17 cellular contexts compared by ENCODE assay signal in genomic region chr20:33671573-33672288, GRCh38. TPM values are rescaled to one million over a fixed set of nuclear protein-coding genes. Genes with fewer than 3 reads are reported as not detected.
DNase-seq lines count a peak whose midpoint lies in the region; ATAC-seq, FAIRE-seq and TF ChIP-seq lines count a peak whose summit lies in the region.
"Had no signal": no experiment of that assay in that cellular context is flagged by ENCODE, and none has a peak within 500 bp of the region (broad histone marks: within the 10 kb centered on the region; RNA-seq: fewer than 3 reads in every experiment).

No MANE protein-coding gene starts in this region.

- POLR2A ChIA-PET in HCT116 (lab: Charles Lee) = no interaction called here
- POLR2A ChIA-PET in GM12878 (lab: Charles Lee) = interaction anchor here (0.6 to 1.2 kb wide), 4 partner anchors 14 to 76 kb away, joined by 3 to 5 read pairs (median 3); no protein-coding TSS in a partner anchor

- DNase-seq in HCT116 (ENCODE audit: low read depth, low spot score) (no peak), GM12878 (ENCODE audit: low read depth, low spot score) (no peak), pancreas (no peak), gastrocnemius medialis (no peak)
- no peak for DNase-seq in natural killer cell treated with Interleukin-12 subunit alpha and Interleukin-12 subunit beta and Interleukin-15 and Interleukin-18, amount 100 ng/mL, for 72 hours (ENCODE audit: low spot score)
- DNase-seq: activated naive CD4-positive, alpha-beta T cell treated with anti-CD3 and anti-CD28 coated beads for 36 hours; central memory CD4-positive, alpha-beta T cell; NCI-H748 treated with DMSO at 0.1 percent for 48 hours; stimulated activated CD4-positive, alpha-beta T cell treated with anti-CD3 and anti-CD28 coated beads, Interleukin-4, amount 100 ng/mL, for 24 hours had no signal

- no peak for TF ChIP-seq CTCF in HCT116 (IDR thresholded peaks at IDR 0.05 in 2 of 3, conservative IDR thresholded peaks at IDR 0.05 in 1 of 3; ENCODE audit: borderline replicate concordance in 1 of 3, insufficient read depth in 1 of 3, low read depth in 2 of 3, low read length in 2 of 3)
- TF ChIP-seq CTCF in GM12878 (IDR thresholded peaks at IDR 0.05 in 2 of 3, conservative IDR thresholded peaks at IDR 0.05 in 1 of 3; ENCODE audit: control insufficient read depth in 2 of 3, extremely low read depth in 1 of 3, insufficient read depth in 1 of 3, low read depth in 3 of 3, low read length in 3 of 3) = no peak
- no peak for TF ChIP-seq CTCF in nephron (IDR thresholded peaks at IDR 0.05; ENCODE audit: unreplicated experiment in 3 of 3)
- no peak for TF ChIP-seq CTCF in pancreas (IDR thresholded peaks at IDR 0.05)
- no peak for TF ChIP-seq CTCF in gastrocnemius medialis (IDR thresholded peaks at IDR 0.05 in 4 of 5, conservative IDR thresholded peaks at IDR 0.05 in 1 of 5)

- H4K20me1 ChIP-seq in BLaER1 treated with 17β-estradiol and CSF1 and Interleukin-3, amounts not matched to agents 10 nM and 100 nM = peaks cover 0 to 69% (median 33%) of the 10 kb centered on the region in 11 experiments; a peak in 17 of 22 replicates
- H4K20me1 ChIP-seq in HCT116 (ENCODE audit: insufficient read depth) (no peaks in the 10 kb centered on the region), GM12878 (ENCODE audit: control insufficient read depth, insufficient read depth) (peaks cover 4% of the 10 kb centered on the region; the same call in 1 of the 2 replicates)

- FAIRE-seq in GM12878 (lab: Jason Lieb, UNC) (no peak), pancreas (lab: Jason Lieb, UNC) (no peak)
- FAIRE-seq: TTC549 had no signal

- 83% methylated on average over 8 of the region's 8 CpGs for WGBS in GM12878 (ENCODE audit: insufficient coverage, insufficient replicate concordance, low lambda C conversion rate, missing lambda C conversion rate)
- 84% methylated on average over 8 of the region's 8 CpGs for WGBS in pancreas, 2 donors

- H3K9me3 ChIP-seq in BLaER1 treated with 17β-estradiol and CSF1 and Interleukin-3, amounts not matched to agents 10 nM and 100 nM (replicated peaks in 1 of 11) = no peaks in the 10 kb centered on the region
- H3K9me3 ChIP-seq in HCT116 (ENCODE audit: control insufficient read depth in 1 of 2, insufficient read depth in 1 of 2, low read depth in 1 of 2, low read length in 2 of 2) (no peaks in the 10 kb centered on the region), GM12878 (replicated peaks; ENCODE audit: control insufficient read depth, insufficient read depth, low read length) (no peaks in the 10 kb centered on the region), pancreas (no peaks in the 10 kb centered on the region), gastrocnemius medialis (no peaks in the 10 kb centered on the region)
- H3K9me3 ChIP-seq: vagina had no signal

- peak overlapping the region; percentile 63 to 93 (median 86) for H3K4me3 Mint-ChIP-seq in nephron
- no peak overlapping the region for H3K4me3 Mint-ChIP-seq in natural killer cell treated with Interleukin-12 subunit alpha and Interleukin-12 subunit beta and Interleukin-15 and Interleukin-18, amount 100 ng/mL, for 72 hours
- H3K4me3 Mint-ChIP-seq: activated naive CD4-positive, alpha-beta T cell treated with anti-CD3 and anti-CD28 coated beads for 36 hours had no signal

- peak overlapping the region; percentile 88 to 99 (median 96) for H3K4me2 ChIP-seq in BLaER1 treated with 17β-estradiol and CSF1 and Interleukin-3, amounts not matched to agents 10 nM and 100 nM
- H3K4me2 ChIP-seq in HCT116 (ENCODE audit: low read length) (no peak overlapping the region), GM12878 (ENCODE audit: control insufficient read depth, insufficient read depth) (no peak overlapping the region)

- no peak for ATAC-seq in HCT116
- ATAC-seq in GM12878 = no peak
- ATAC-seq in pancreas = no peak
- no peak for ATAC-seq in natural killer cell treated with Interleukin-12 subunit alpha and Interleukin-12 subunit beta and Interleukin-15 and Interleukin-18, amount 100 ng/mL, for 72 hours
- no peak for ATAC-seq in gastrocnemius medialis
- no peak for ATAC-seq in HG02798 (IDR thresholded peaks at IDR 0.05; ENCODE audit: poor library complexity, unreplicated experiment)
- ATAC-seq: Right ventricle myocardium inferior, sciatic nerve had no signal

- TF ChIP-seq RAD21 in HCT116 (IDR thresholded peaks at IDR 0.05; ENCODE audit: low read depth) = no peak
- no peak for TF ChIP-seq RAD21 in GM12878 (IDR thresholded peaks at IDR 0.05; ENCODE audit: insufficient read depth, low read depth, low read length)

- BruUV-seq in HCT116 (replicated peaks; lab: Mats Ljungman, UMichigan) (TSS peak; percentile 42), GM12878 (replicated peaks; lab: Mats Ljungman, UMichigan) (TSS peak; percentile 58)

- H3K4me1 Mint-ChIP-seq in nephron = peaks cover 49% of the 10 kb centered on the region
- H3K4me1 Mint-ChIP-seq in natural killer cell treated with Interleukin-12 subunit alpha and Interleukin-12 subunit beta and Interleukin-15 and Interleukin-18, amount 100 ng/mL, for 72 hours (ENCODE audit: low read depth in 2 of 2) = peaks cover 22 to 23% of the 10 kb centered on the region in 2 donors

- peak overlapping the region in 7 of 11 experiments; percentile 25 to 83 (median 81); a peak in 5 of 22 replicates for H3K9ac ChIP-seq in BLaER1 treated with 17β-estradiol and CSF1 and Interleukin-3, amounts not matched to agents 10 nM and 100 nM
- H3K9ac ChIP-seq in HCT116 (ENCODE audit: low read length) (no peak overlapping the region), GM12878 (ENCODE audit: control insufficient read depth, insufficient read depth, low read length) (no peak overlapping the region)

- SMC1A ChIA-PET in GM12878 (lab: Charles Lee; ENCODE audit: uncharacterized antibody, unreplicated experiment) = interaction anchor here (0.6 kb wide), 1 partner anchor 39 kb away, joined by 3 read pairs; no protein-coding TSS in a partner anchor

- peaks cover under 1% of the 10 kb centered on the region for H3K36me3 Mint-ChIP-seq in nephron (ENCODE audit: low read depth)
- no peaks in the 10 kb centered on the region for H3K36me3 Mint-ChIP-seq in natural killer cell treated with Interleukin-12 subunit alpha and Interleukin-12 subunit beta and Interleukin-15 and Interleukin-18, amount 100 ng/mL, for 72 hours
- H3K36me3 Mint-ChIP-seq: IgD-negative memory B cell had no signal

- no peaks in the 10 kb centered on the region for H3K9me2 ChIP-seq in HCT116 (ENCODE audit: insufficient read depth)

- peaks cover 0 to 23% (median 11%) of the 10 kb centered on the region in 11 experiments; a peak in 16 of 22 replicates for H3K36me3 ChIP-seq in BLaER1 treated with 17β-estradiol and CSF1 and Interleukin-3, amounts not matched to agents 10 nM and 100 nM
- H3K36me3 ChIP-seq in HCT116 (ENCODE audit: control insufficient read depth in 1 of 2, insufficient read depth in 2 of 2, low read length in 2 of 2) (peaks cover 12 to 23% of the 10 kb centered on the region in 2 experiments; a peak in 3 of 4 replicates), GM12878 (ENCODE audit: control insufficient read depth in 2 of 2, insufficient read depth in 2 of 2, low read length in 1 of 2) (no peaks in the 10 kb centered on the region), pancreas (no peaks in the 10 kb centered on the region), gastrocnemius medialis (peaks cover 0 to 15% of the 10 kb centered on the region in 2 donors)
- H3K36me3 ChIP-seq: vagina had no signal

- H3K4me1 ChIP-seq in BLaER1 treated with 17β-estradiol and CSF1 and Interleukin-3, amounts not matched to agents 10 nM and 100 nM = peaks cover 70 to 88% (median 80%) of the 10 kb centered on the region in 10 experiments
- H3K4me1 ChIP-seq in HCT116 (ENCODE audit: control insufficient read depth in 1 of 2, insufficient read depth in 2 of 2, low read length in 2 of 2) (peaks cover 15 to 24% of the 10 kb centered on the region in 2 experiments), GM12878 (ENCODE audit: control insufficient read depth, insufficient read depth, low read length) (peaks cover 17% of the 10 kb centered on the region), pancreas (peaks cover 0 to 9% (median 0%) of the 10 kb centered on the region in 3 donors), gastrocnemius medialis (peaks cover 18 to 23% of the 10 kb centered on the region in 2 donors)

- H3K27ac Mint-ChIP-seq in nephron = peak overlapping the region in 2 of 3 experiments; percentile 37 to 73
- H3K27ac Mint-ChIP-seq in natural killer cell treated with Interleukin-12 subunit alpha and Interleukin-12 subunit beta and Interleukin-15 and Interleukin-18, amount 100 ng/mL, for 72 hours = no peak overlapping the region
- H3K27ac Mint-ChIP-seq: activated naive CD4-positive, alpha-beta T cell treated with anti-CD3 and anti-CD28 coated beads for 36 hours had no signal

- H2AFZ ChIP-seq in HCT116 (ENCODE audit: low read depth, low read length, poor library complexity, severe bottlenecking) = no peak overlapping the region
- no peak overlapping the region for H2AFZ ChIP-seq in GM12878 (ENCODE audit: control insufficient read depth, low read depth, low read length)

- TF ChIP-seq POLR2A in HCT116 (IDR thresholded peaks at IDR 0.05; ENCODE audit: borderline replicate concordance, extremely low read depth, insufficient read depth, insufficient read length) (no peak), GM12878 (IDR thresholded peaks at IDR 0.05; ENCODE audit: low read depth, low read length) (no peak), gastrocnemius medialis (IDR thresholded peaks at IDR 0.05) (no peak)

- intact Hi-C loops in HCT116 (cut with micrococcal nuclease) (no loop called here), GM12878 (cut with micrococcal nuclease; ENCODE audit: unreplicated experiment) (no loop called here), pancreas (cut with DNase I) (loop anchor here in 2 of 3 donors (5.0 to 10.0 kb wide), 2 partner anchors 133 to 219 kb away; no protein-coding TSS in a partner anchor), gastrocnemius medialis (cut with DNase I; ENCODE audit: low total_unique reads) (loop anchor here (5.0 kb wide), 2 partner anchors 61 to 141 kb away; partner anchors contain the start of genes CHMP4B and ZNF341)

- H3K4me3 ChIP-seq in BLaER1 treated with 17β-estradiol and CSF1 and Interleukin-3, amounts not matched to agents 10 nM and 100 nM = peak overlapping the region in 4 of 10 experiments; percentile 58 to 70 (median 67); a peak in 1 of 20 replicates
- H3K4me3 ChIP-seq in HCT116 (replicated peaks in 1 of 2; ENCODE audit: low read depth in 1 of 2, low read length in 2 of 2) = no peak overlapping the region
- H3K4me3 ChIP-seq in GM12878 = no peak overlapping the region
- no peak overlapping the region for H3K4me3 ChIP-seq in pancreas
- no peak overlapping the region for H3K4me3 ChIP-seq in gastrocnemius medialis

- RAD21 ChIA-PET in HCT116 (lab: Charles Lee; ENCODE audit: low non-redundant PET in 1 of 2, low total read pairs in 2 of 2, uncharacterized antibody in 2 of 2, unreplicated experiment in 2 of 2) = no interaction called here
- RAD21 ChIA-PET in GM12878 (lab: Charles Lee; ENCODE audit: unreplicated experiment) = no interaction called here

- TF ChIP-seq EP300 in GM12878 (IDR thresholded peaks at IDR 0.05; ENCODE audit: borderline replicate concordance in 1 of 2, control insufficient read depth in 1 of 2, low read depth in 2 of 2, low read length in 2 of 2) = no peak

- no peaks in the 10 kb centered on the region for H3K9me3 Mint-ChIP-seq in nephron
- no peaks in the 10 kb centered on the region for H3K9me3 Mint-ChIP-seq in natural killer cell treated with Interleukin-12 subunit alpha and Interleukin-12 subunit beta and Interleukin-15 and Interleukin-18, amount 100 ng/mL, for 72 hours
- H3K9me3 Mint-ChIP-seq: activated naive CD4-positive, alpha-beta T cell treated with anti-CD3 and anti-CD28 coated beads for 36 hours; IgD-negative memory B cell had no signal

- H3K27me3 Mint-ChIP-seq in nephron (ENCODE audit: low read depth) = peaks cover under 1% of the 10 kb centered on the region
- H3K27me3 Mint-ChIP-seq in natural killer cell treated with Interleukin-12 subunit alpha and Interleukin-12 subunit beta and Interleukin-15 and Interleukin-18, amount 100 ng/mL, for 72 hours = no peaks in the 10 kb centered on the region
- H3K27me3 Mint-ChIP-seq: IgD-negative memory B cell had no signal

- H3K27ac ChIP-seq in BLaER1 treated with 17β-estradiol and CSF1 and Interleukin-3, amounts not matched to agents 10 nM and 100 nM = no peak overlapping the region
- H3K27ac ChIP-seq in HCT116 (ENCODE audit: low read depth, low read length) (no peak overlapping the region), GM12878 (ENCODE audit: control insufficient read depth, insufficient read depth) (no peak overlapping the region), pancreas (no peak overlapping the region), gastrocnemius medialis (peak overlapping the region in 2 of 4 donors; percentile 92 to 96)

- no peaks in the 10 kb centered on the region for H3K27me3 ChIP-seq in BLaER1 treated with 17β-estradiol and CSF1 and Interleukin-3, amounts not matched to agents 10 nM and 100 nM
- H3K27me3 ChIP-seq in HCT116 (ENCODE audit: insufficient read depth, low read length) = no peaks in the 10 kb centered on the region
- no peaks in the 10 kb centered on the region for H3K27me3 ChIP-seq in GM12878 (replicated peaks in 1 of 2; ENCODE audit: control insufficient read depth in 2 of 2, insufficient read depth in 2 of 2, low read length in 1 of 2)
- no peaks in the 10 kb centered on the region for H3K27me3 ChIP-seq in pancreas
- no peaks in the 10 kb centered on the region for H3K27me3 ChIP-seq in gastrocnemius medialis
- H3K27me3 ChIP-seq: vagina had no signal

- H3K79me2 ChIP-seq in HCT116 (ENCODE audit: insufficient read depth, low read length) (peaks cover 26% of the 10 kb centered on the region; the same call in 1 of the 2 replicates), GM12878 (ENCODE audit: control insufficient read depth, insufficient read depth, low read length) (peaks cover 2% of the 10 kb centered on the region)

- CTCF ChIA-PET in HCT116 (lab: Charles Lee) = interaction anchor here (0.6 kb wide), 1 partner anchor 18 kb away, joined by 3 read pairs; no protein-coding TSS in a partner anchor
- CTCF ChIA-PET in GM12878 (lab: Yijun Ruan, JAX) = interaction anchor here (1.1 to 1.2 kb wide), 2 partner anchors 48 to 214 kb away, joined by 3 read pairs; partner anchors contain the start of gene PXMP4

- in situ Hi-C loops in GM12878 (cut with MboI) = no loop called here
- in situ Hi-C loops in gastrocnemius medialis (cut with MboI; ENCODE audit: low sequenced_read_pairs in 4 of 4) = no loop called here

RNA-seq across cellular contexts. Expression of gene NECAB3, which starts 2.5 kb away (rescaled TPM):
- total RNA-seq in HCT116 (2021; ENCODE audit: unreplicated experiment) = 48.1 TPM
- polyA plus RNA-seq in HCT116 (2012) = 27.2 and 28.1 TPM in 2 replicates
- total RNA-seq in GM12878 (2013; cell fraction: nucleolus; rRNA removed) = 19.3 and 24.9 TPM in 2 replicates
- 14.3 and 15.6 TPM in 2 replicates for total RNA-seq in GM12878 (2014; rRNA removed)
- total RNA-seq in GM12878 (2014; rRNA removed; fragmentation: Illumina TruSeq; extraction: Trizol) = 7.3 and 7.6 TPM in 2 replicates
- 13.6 and 14.2 TPM in 2 replicates for total RNA-seq in GM12878 (2021)
- 1.4 TPM for polyA plus RNA-seq in GM12878 (2011; ENCODE audit: low read depth)
- polyA plus RNA-seq in GM12878 (2011; rRNA removed) = 2.1 and 3.6 TPM in 2 replicates
- 5.9 and 8.1 TPM in 2 replicates for polyA plus RNA-seq in GM12878 (2011; cell fraction: cytosol; rRNA removed)
- 30.0 and 35.4 TPM in 2 replicates for polyA plus RNA-seq in GM12878 (2011; cell fraction: nucleus; rRNA removed)
- 5.9 and 6.9 TPM in 2 replicates for polyA plus RNA-seq in GM12878 (2012)
- 3.4 and 4.6 TPM in 2 replicates for polyA plus RNA-seq in GM12878 (2014; fragmentation: Illumina TruSeq; extraction: Trizol)
- polyA plus RNA-seq in GM12878 (2014; fragmentation: Nextera tagmentation; extraction: Ambion mirVana) = 1 to 10 TPM in 1 of 2 experiments, under 1 TPM in 1; 0.21 to 1.3 TPM
- polyA plus RNA-seq in GM12878 (2014; rRNA removed) = 14.5 and 17.0 TPM in 2 replicates
- 1 to 10 TPM; 7.0 to 8.5 TPM for polyA plus RNA-seq in GM12878 (2016; fragmentation: Nextera tagmentation; extraction: Ambion mirVana)
- polyA minus RNA-seq in GM12878 (2011; rRNA and poly(A)+ RNA removed) = 2.5 and 8.5 TPM in 2 replicates
- 3.2 and 5.5 TPM in 2 replicates for polyA minus RNA-seq in GM12878 (2011; cell fraction: cytosol; rRNA and poly(A)+ RNA removed)
- 8.0 and 9.9 TPM in 2 replicates for polyA minus RNA-seq in GM12878 (2011; cell fraction: nucleus; rRNA and poly(A)+ RNA removed)
- 10 to 100 TPM; 15.8 to 22.4 (median 18.8) TPM for total RNA-seq in pancreas
- polyA plus RNA-seq in pancreas = 10 to 100 TPM; 29.4 to 40.0 TPM
- total RNA-seq in natural killer cell treated with Interleukin-12 subunit alpha and Interleukin-12 subunit beta and Interleukin-15 and Interleukin-18, amount 100 ng/mL, for 72 hours = 10 to 100 TPM; 16.9 to 29.5 TPM
- total RNA-seq in gastrocnemius medialis = 100 to 1,000 TPM in 2 of 4 donors, 10 to 100 TPM in 2; 72.3 to 127 (median 107) TPM

RNA-seq across cellular contexts. Expression of gene ACTL10, which starts 5.0 kb away (rescaled TPM):
- total RNA-seq in HCT116 (2021; ENCODE audit: unreplicated experiment) (0.22 TPM), GM12878 (2014; rRNA removed) (4.3 and 5.0 TPM in 2 replicates), GM12878 (2014; rRNA removed; fragmentation: Illumina TruSeq; extraction: Trizol) (0.28 and 0.49 TPM in 2 replicates), GM12878 (2021) (3.6 and 3.7 TPM in 2 replicates), pancreas (1 to 10 TPM; 2.1 to 3.5 (median 2.7) TPM), gastrocnemius medialis (under 1 TPM in 2 of 4 donors, not detected in 2; 0.22 to 0.39 TPM)
- polyA plus RNA-seq in HCT116 (2012) = 0.06 and 0.07 TPM in 2 replicates
- total RNA-seq in GM12878 (2013; cell fraction: nucleolus; rRNA removed) = 2.4 TPM in 2 replicates
- not detected for polyA plus RNA-seq in GM12878 (2011; ENCODE audit: low read depth)
- polyA plus RNA-seq in GM12878 (2011; rRNA removed) (0.04 and 0.12 TPM in 2 replicates), GM12878 (2014; fragmentation: Illumina TruSeq; extraction: Trizol) (0.21 TPM in 1 of 2 replicates, not detected in the other), GM12878 (2014; fragmentation: Nextera tagmentation; extraction: Ambion mirVana) (under 1 TPM; 0.16 to 0.46 TPM), GM12878 (2014; rRNA removed) (1.3 and 2.4 TPM in 2 replicates), GM12878 (2016; fragmentation: Nextera tagmentation; extraction: Ambion mirVana) (1 to 10 TPM; 3.6 to 4.7 TPM), pancreas (1 to 10 TPM; 1.6 to 2.2 TPM)
- polyA plus RNA-seq in GM12878 (2011; cell fraction: cytosol; rRNA removed) = 0.19 and 0.22 TPM in 2 replicates
- 0.61 and 1.0 TPM in 2 replicates for polyA plus RNA-seq in GM12878 (2011; cell fraction: nucleus; rRNA removed)
- polyA plus RNA-seq in GM12878 (2012) = 0.90 and 1.2 TPM in 2 replicates
- polyA minus RNA-seq in GM12878 (2011; rRNA and poly(A)+ RNA removed) = 0.22 and 0.62 TPM in 2 replicates
- polyA minus RNA-seq in GM12878 (2011; cell fraction: cytosol; rRNA and poly(A)+ RNA removed) = 0.53 and 0.83 TPM in 2 replicates
- polyA minus RNA-seq in GM12878 (2011; cell fraction: nucleus; rRNA and poly(A)+ RNA removed) = 2.9 and 5.5 TPM in 2 replicates
- total RNA-seq in natural killer cell treated with Interleukin-12 subunit alpha and Interleukin-12 subunit beta and Interleukin-15 and Interleukin-18, amount 100 ng/mL, for 72 hours = 1 to 10 TPM; 1.7 to 4.3 TPM

RNA-seq across cellular contexts. Expression of gene C20orf144, which starts 9.6 kb away (rescaled TPM):
- total RNA-seq in HCT116 (2021; ENCODE audit: unreplicated experiment) (0.37 TPM), GM12878 (2014; rRNA removed) (0.27 TPM in 1 of 2 replicates, not detected in the other), GM12878 (2014; rRNA removed; fragmentation: Illumina TruSeq; extraction: Trizol) (0.05 and 0.13 TPM in 2 replicates), GM12878 (2021) (0.11 and 0.23 TPM in 2 replicates), pancreas (under 1 TPM in 4 of 6 donors, not detected in 2; 0.09 to 0.14 (median 0.11) TPM), gastrocnemius medialis (not detected)
- polyA plus RNA-seq in HCT116 (2012) = 0.15 and 0.20 TPM in 2 replicates
- total RNA-seq in GM12878 (2013; cell fraction: nucleolus; rRNA removed) = 0.38 and 0.54 TPM in 2 replicates
- not detected for polyA plus RNA-seq in GM12878 (2011; ENCODE audit: low read depth)
- polyA plus RNA-seq in GM12878 (2011; rRNA removed) (0.07 and 0.12 TPM in 2 replicates), GM12878 (2014; fragmentation: Illumina TruSeq; extraction: Trizol) (0.17 and 0.24 TPM in 2 replicates), GM12878 (2014; fragmentation: Nextera tagmentation; extraction: Ambion mirVana) (under 1 TPM in 1 of 2 experiments, not detected in 1; 0.04 TPM), GM12878 (2014; rRNA removed) (0.27 and 0.61 TPM in 2 replicates), GM12878 (2016; fragmentation: Nextera tagmentation; extraction: Ambion mirVana) (under 1 TPM; 0.32 to 0.62 TPM), pancreas (under 1 TPM; 0.12 to 0.15 TPM)
- 0.10 and 0.22 TPM in 2 replicates for polyA plus RNA-seq in GM12878 (2011; cell fraction: cytosol; rRNA removed)
- polyA plus RNA-seq in GM12878 (2011; cell fraction: nucleus; rRNA removed) = 0.25 and 0.38 TPM in 2 replicates
- polyA plus RNA-seq in GM12878 (2012) = 0.13 and 0.15 TPM in 2 replicates
- polyA minus RNA-seq in GM12878 (2011; rRNA and poly(A)+ RNA removed) = 1.0 and 1.1 TPM in 2 replicates
- 0.53 TPM in 1 of 2 replicates, not detected in the other for polyA minus RNA-seq in GM12878 (2011; cell fraction: cytosol; rRNA and poly(A)+ RNA removed)
- polyA minus RNA-seq in GM12878 (2011; cell fraction: nucleus; rRNA and poly(A)+ RNA removed) = 1.1 and 1.3 TPM in 2 replicates
- total RNA-seq in natural killer cell treated with Interleukin-12 subunit alpha and Interleukin-12 subunit beta and Interleukin-15 and Interleukin-18, amount 100 ng/mL, for 72 hours = under 1 TPM; 0.12 to 0.81 TPM
- total RNA-seq: Right ventricle myocardium inferior, sciatic nerve, vagina had no signal
- polyA plus RNA-seq: IgD-negative memory B cell had no signal

RNA-seq across cellular contexts. Expression of gene E2F1, which starts 14.5 kb away (rescaled TPM):
- total RNA-seq in HCT116 (2021; ENCODE audit: unreplicated experiment) (30.9 TPM), GM12878 (2014; rRNA removed) (31.6 and 36.7 TPM in 2 replicates), GM12878 (2014; rRNA removed; fragmentation: Illumina TruSeq; extraction: Trizol) (22.8 and 26.1 TPM in 2 replicates), GM12878 (2021) (41.5 and 43.2 TPM in 2 replicates), pancreas (under 1 TPM; 0.23 to 0.92 (median 0.56) TPM), gastrocnemius medialis (1 to 10 TPM in 2 of 4 donors, under 1 TPM in 1, not detected in 1; 1.00 to 2.0 (median 1.4) TPM)
- 13.9 and 17.0 TPM in 2 replicates for polyA plus RNA-seq in HCT116 (2012)
- 8.1 and 11.3 TPM in 2 replicates for total RNA-seq in GM12878 (2013; cell fraction: nucleolus; rRNA removed)
- polyA plus RNA-seq in GM12878 (2011; ENCODE audit: low read depth) = 7.8 TPM
- polyA plus RNA-seq in GM12878 (2011; rRNA removed) (10.0 and 17.8 TPM in 2 replicates), GM12878 (2014; fragmentation: Illumina TruSeq; extraction: Trizol) (13.0 and 21.6 TPM in 2 replicates), GM12878 (2014; fragmentation: Nextera tagmentation; extraction: Ambion mirVana) (1 to 10 TPM in 1 of 2 experiments, under 1 TPM in 1; 0.29 to 2.1 TPM), GM12878 (2014; rRNA removed) (50.2 and 55.4 TPM in 2 replicates), GM12878 (2016; fragmentation: Nextera tagmentation; extraction: Ambion mirVana) (10 to 100 TPM in 1 of 2 experiments, 1 to 10 TPM in 1; 3.2 to 16.7 TPM), pancreas (under 1 TPM; 0.54 to 0.91 TPM)
- 21.2 and 29.9 TPM in 2 replicates for polyA plus RNA-seq in GM12878 (2011; cell fraction: cytosol; rRNA removed)
- polyA plus RNA-seq in GM12878 (2011; cell fraction: nucleus; rRNA removed) = 53.2 and 72.7 TPM in 2 replicates
- 17.4 and 23.4 TPM in 2 replicates for polyA plus RNA-seq in GM12878 (2012)
- polyA minus RNA-seq in GM12878 (2011; rRNA and poly(A)+ RNA removed) = 11.0 and 14.8 TPM in 2 replicates
- polyA minus RNA-seq in GM12878 (2011; cell fraction: cytosol; rRNA and poly(A)+ RNA removed) = 7.5 and 8.4 TPM in 2 replicates
- polyA minus RNA-seq in GM12878 (2011; cell fraction: nucleus; rRNA and poly(A)+ RNA removed) = 5.9 and 9.2 TPM in 2 replicates
- 100 to 1,000 TPM in 1 of 2 donors, 10 to 100 TPM in 1; 45.4 to 123 TPM for total RNA-seq in natural killer cell treated with Interleukin-12 subunit alpha and Interleukin-12 subunit beta and Interleukin-15 and Interleukin-18, amount 100 ng/mL, for 72 hours

RNA-seq across cellular contexts. Expression of gene PXMP4, which starts 48.4 kb away (rescaled TPM):
- total RNA-seq in HCT116 (2021; ENCODE audit: unreplicated experiment) (9.6 TPM), GM12878 (2014; rRNA removed) (7.5 and 9.7 TPM in 2 replicates), GM12878 (2014; rRNA removed; fragmentation: Illumina TruSeq; extraction: Trizol) (2.1 and 3.6 TPM in 2 replicates), GM12878 (2021) (7.6 and 8.9 TPM in 2 replicates), pancreas (1 to 10 TPM; 4.5 to 8.2 (median 5.7) TPM), gastrocnemius medialis (1 to 10 TPM; 3.2 to 7.3 (median 5.3) TPM)
- polyA plus RNA-seq in HCT116 (2012) = 7.8 and 10.9 TPM in 2 replicates
- 5.6 and 7.9 TPM in 2 replicates for total RNA-seq in GM12878 (2013; cell fraction: nucleolus; rRNA removed)
- polyA plus RNA-seq in GM12878 (2011; ENCODE audit: low read depth) = 3.6 TPM
- polyA plus RNA-seq in GM12878 (2011; rRNA removed) (2.7 and 4.9 TPM in 2 replicates), GM12878 (2014; fragmentation: Illumina TruSeq; extraction: Trizol) (1.3 and 5.4 TPM in 2 replicates), GM12878 (2014; fragmentation: Nextera tagmentation; extraction: Ambion mirVana) (10 to 100 TPM; 12.2 to 19.2 TPM), GM12878 (2014; rRNA removed) (4.8 and 5.7 TPM in 2 replicates), GM12878 (2016; fragmentation: Nextera tagmentation; extraction: Ambion mirVana) (10 to 100 TPM; 14.2 to 15.7 TPM), pancreas (1 to 10 TPM; 2.1 to 3.5 TPM)
- polyA plus RNA-seq in GM12878 (2011; cell fraction: cytosol; rRNA removed) = 7.3 and 7.6 TPM in 2 replicates
- 5.1 and 5.8 TPM in 2 replicates for polyA plus RNA-seq in GM12878 (2011; cell fraction: nucleus; rRNA removed)
- 6.0 and 6.6 TPM in 2 replicates for polyA plus RNA-seq in GM12878 (2012)
- polyA minus RNA-seq in GM12878 (2011; rRNA and poly(A)+ RNA removed) = 2.8 and 5.6 TPM in 2 replicates
- polyA minus RNA-seq in GM12878 (2011; cell fraction: cytosol; rRNA and poly(A)+ RNA removed) = 4.7 and 6.7 TPM in 2 replicates
- polyA minus RNA-seq in GM12878 (2011; cell fraction: nucleus; rRNA and poly(A)+ RNA removed) = 1.8 and 1.9 TPM in 2 replicates
- total RNA-seq in natural killer cell treated with Interleukin-12 subunit alpha and Interleukin-12 subunit beta and Interleukin-15 and Interleukin-18, amount 100 ng/mL, for 72 hours = 1 to 10 TPM; 6.9 to 9.3 TPM

Comparison
In these comparisons a context has a peak if more than half of its experiments do, and no peak if none do; other contexts are left out.
1. H3K4me2 ChIP-seq: peak in BLaER1 treated with 17β-estradiol and CSF1 and Interleukin-3, amounts not matched to agents 10 nM and 100 nM (11 of 11); none in HCT116 (single experiment) and GM12878 (single experiment).
2. H3K9ac ChIP-seq: peak in BLaER1 treated with 17β-estradiol and CSF1 and Interleukin-3, amounts not matched to agents 10 nM and 100 nM (7 of 11); none in HCT116 (single experiment) and GM12878 (single experiment).
3. H3K27ac Mint-ChIP-seq: peak in nephron (2 of 3); none in natural killer cell treated with Interleukin-12 subunit alpha and Interleukin-12 subunit beta and Interleukin-15 and Interleukin-18, amount 100 ng/mL, for 72 hours (0 of 2).
4. intact Hi-C loops: an anchor here in pancreas (5.0 to 10.0 kb wide) and gastrocnemius medialis (5.0 kb wide); none called in HCT116 and GM12878.